In the genomic region with DNA sequence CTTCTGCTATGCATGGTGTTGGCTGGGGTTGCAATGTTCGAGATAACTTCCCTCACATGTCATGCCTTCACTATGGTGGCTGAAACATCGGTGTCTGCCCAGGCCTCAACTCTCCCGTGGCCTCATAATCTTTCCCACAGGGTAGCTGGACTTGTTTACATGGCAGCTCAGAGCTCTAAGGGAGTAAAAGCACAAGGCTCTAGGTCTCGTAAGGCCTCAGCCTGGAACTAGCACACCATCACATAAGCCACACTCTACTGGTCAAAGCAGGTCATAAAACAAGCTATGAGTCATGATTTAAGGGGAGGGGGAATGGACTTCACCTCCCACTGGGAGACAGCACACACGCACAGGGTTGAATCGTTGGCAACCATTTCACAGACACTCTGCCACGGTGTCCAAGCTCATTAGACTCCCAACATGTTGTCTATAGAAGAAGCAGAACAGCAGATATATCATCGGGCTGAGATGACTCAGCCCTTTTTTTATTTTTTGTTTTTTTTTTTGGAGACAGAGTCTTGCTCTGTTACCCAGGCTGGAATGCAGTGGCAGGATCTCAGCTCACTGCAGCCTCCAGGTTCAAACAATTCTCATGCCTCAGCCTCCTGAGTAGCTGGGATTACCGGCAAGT, we compare ENCODE assay signal across 1 cellular context.
TF ChIP-seq lines count a peak whose summit lies in the region.

No MANE protein-coding gene starts in this region.

TF ChIP-seq in GM23338, 12 proteins besides CTCF, POLR2A, EP300 and RAD21 (continued from another document):
- TF ChIP-seq JUNB (IDR thresholded peaks at IDR 0.05; ENCODE audit: unreplicated experiment): no peak
- TF ChIP-seq REST (IDR thresholded peaks at IDR 0.05; ENCODE audit: unreplicated experiment): no peak
- no peak for TF ChIP-seq NANOG (IDR thresholded peaks at IDR 0.05; ENCODE audit: borderline replicate concordance)
